ENCODE assay signal across 8 cellular contexts in the genomic region with DNA sequence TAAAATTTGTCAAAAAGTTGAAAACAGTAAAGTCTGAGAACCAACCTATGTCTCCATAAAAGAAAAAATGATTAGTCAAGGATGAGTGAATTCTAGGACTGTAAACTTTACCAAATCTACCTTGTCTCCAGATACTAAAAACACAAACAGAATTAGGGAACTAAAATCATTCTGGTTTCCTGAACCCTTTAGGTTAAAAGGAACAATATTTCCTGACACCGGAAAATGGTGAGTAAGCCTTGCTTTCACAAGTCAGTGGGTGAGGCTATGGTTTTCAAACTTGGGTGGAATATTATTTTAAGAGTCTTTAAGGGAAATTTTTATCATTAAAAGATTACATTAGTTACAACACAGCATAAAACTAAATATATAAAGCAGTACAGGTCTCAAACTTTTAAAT. TPM values are rescaled to one million over a fixed set of nuclear protein-coding genes. Genes with fewer than 3 reads are reported as not detected.
DNase-seq lines count a peak whose midpoint lies in the region; ATAC-seq, FAIRE-seq and TF ChIP-seq lines count a peak whose summit lies in the region.
"Had no signal": no experiment of that assay in that cellular context is flagged by ENCODE, and none has a peak within 500 bp of the region (broad histone marks: within the 10 kb centered on the region; RNA-seq: fewer than 3 reads in every experiment).

No MANE protein-coding gene starts in this region.

- peak overlapping the region; percentile 95 for H3K27ac Mint-ChIP-seq in stimulated activated effector memory CD8-positive, alpha-beta T cell treated with anti-CD3 and anti-CD28 coated beads, Interleukin-12 subunit alpha, Interleukin-12 subunit beta, amount 100 ng/mL, for 72 hours

- H3K9me3 Mint-ChIP-seq in stimulated activated effector memory CD8-positive, alpha-beta T cell treated with anti-CD3 and anti-CD28 coated beads, Interleukin-12 subunit alpha, Interleukin-12 subunit beta, amount 100 ng/mL, for 72 hours = no peaks in the 10 kb centered on the region

- POLR2A ChIA-PET in Panc1 (lab: Charles Lee) (no interaction called here), endothelial cell of umbilical vein (lab: Charles Lee) (no interaction called here)

- H3K4me3 ChIP-seq in Panc1 (ENCODE audit: low read depth in 2 of 2, low read length in 2 of 2) = no peak overlapping the region
- peak overlapping the region in 2 of 3 experiments; percentile 18 to 74 for H3K4me3 ChIP-seq in endothelial cell of umbilical vein (replicated peaks in 1 of 3; ENCODE audit: insufficient read depth in 1 of 3, low read depth in 1 of 3, low read length in 3 of 3)

- H3K9ac ChIP-seq in endothelial cell of umbilical vein (replicated peaks; ENCODE audit: extremely low read depth, insufficient read depth, low read length) = peak overlapping the region; percentile 67

- no peak for TF ChIP-seq CTCF in Panc1 (IDR thresholded peaks at IDR 0.05)
- no peak for TF ChIP-seq CTCF in endothelial cell of umbilical vein (IDR thresholded peaks at IDR 0.05; ENCODE audit: extremely low read depth in 1 of 2, insufficient read depth in 1 of 2, low read depth in 1 of 2, low read length in 2 of 2)

- no peaks in the 10 kb centered on the region for H4K20me1 ChIP-seq in endothelial cell of umbilical vein (replicated peaks; ENCODE audit: control insufficient read depth, extremely low read depth, insufficient read depth, low read length)

- H3K79me2 ChIP-seq in endothelial cell of umbilical vein (ENCODE audit: control insufficient read depth, insufficient read depth, low read length) = peaks cover 1% of the 10 kb centered on the region

- H3K4me3 Mint-ChIP-seq in stimulated activated effector memory CD8-positive, alpha-beta T cell treated with anti-CD3 and anti-CD28 coated beads, Interleukin-12 subunit alpha, Interleukin-12 subunit beta, amount 100 ng/mL, for 72 hours = peak overlapping the region; percentile 96

- H3K36me3 ChIP-seq in Panc1 (ENCODE audit: control insufficient read depth, insufficient read depth, low read length) = peaks cover 2% of the 10 kb centered on the region; the same call in 1 of the 2 replicates
- no peaks in the 10 kb centered on the region for H3K36me3 ChIP-seq in endothelial cell of umbilical vein (ENCODE audit: control insufficient read depth in 2 of 2, extremely low read depth in 1 of 2, insufficient read depth in 2 of 2, low read length in 2 of 2)

- TF ChIP-seq POLR2A in endothelial cell of umbilical vein (IDR thresholded peaks at IDR 0.05; ENCODE audit: low read depth, low read length) = peak; percentile 38

- peaks cover 36% of the 10 kb centered on the region for H3K4me1 ChIP-seq in Panc1 (ENCODE audit: control insufficient read depth, insufficient read depth, low read length)
- peaks cover 37% of the 10 kb centered on the region for H3K4me1 ChIP-seq in endothelial cell of umbilical vein (ENCODE audit: control insufficient read depth, extremely low read depth, insufficient read depth, low read length)

- no peaks in the 10 kb centered on the region for H3K27me3 ChIP-seq in Panc1 (ENCODE audit: control insufficient read depth, insufficient read depth, low read length)
- H3K27me3 ChIP-seq in endothelial cell of umbilical vein (ENCODE audit: control insufficient read depth in 2 of 2, insufficient read depth in 2 of 2, low read length in 2 of 2) = no peaks in the 10 kb centered on the region

- CTCF ChIA-PET in Panc1 (lab: Charles Lee) = no interaction called here
- CTCF ChIA-PET in endothelial cell of umbilical vein (lab: Charles Lee) = interaction anchor here (1.4 to 2.2 kb wide), 3 partner anchors 32 to 94 kb away, joined by 5 to 9 read pairs (median 8); a partner anchor contains a TSS

- peak overlapping the region; percentile 34 for H2AFZ ChIP-seq in endothelial cell of umbilical vein (ENCODE audit: low read depth, low read length)

- no peaks in the 10 kb centered on the region for H3K9me1 ChIP-seq in endothelial cell of umbilical vein (replicated peaks; ENCODE audit: control insufficient read depth, extremely low read depth, insufficient read depth, low read length)

- H3K36me3 Mint-ChIP-seq in stimulated activated effector memory CD8-positive, alpha-beta T cell treated with anti-CD3 and anti-CD28 coated beads, Interleukin-12 subunit alpha, Interleukin-12 subunit beta, amount 100 ng/mL, for 72 hours = peaks cover 37% of the 10 kb centered on the region

- DNase-seq in GM18507 (ENCODE audit: extremely low spot score, insufficient read length, low read depth) (no peak), Panc1 (ENCODE audit: low read depth, low spot score) (no peak), endothelial cell of umbilical vein (ENCODE audit: low read depth, low spot score) (peak; percentile 76), NCI-H187 (lab: John Stamatoyannopoulos, UW) (no peak), dedifferentiated amniotic fluid mesenchymal stem cell (ENCODE audit: extremely low spot score) (no peak)
- no peak for DNase-seq in stimulated activated effector memory CD8-positive, alpha-beta T cell treated with anti-CD3 and anti-CD28 coated beads, Interleukin-12 subunit alpha, Interleukin-12 subunit beta, amount 100 ng/mL, for 72 hours (ENCODE audit: low spot score in 2 of 2)
- DNase-seq: foreskin melanocyte had no signal

- FAIRE-seq in GM18507 (lab: Jason Lieb, UNC) = peak; percentile 80
- peak; percentile 67 for FAIRE-seq in endothelial cell of umbilical vein (lab: Jason Lieb, UNC)

- H3K9me3 ChIP-seq in Panc1 (ENCODE audit: control insufficient read depth, insufficient read depth, low read depth, low read length) (no peaks in the 10 kb centered on the region), endothelial cell of umbilical vein (replicated peaks; ENCODE audit: control insufficient read depth, insufficient read depth, low read length) (no peaks in the 10 kb centered on the region)

- ATAC-seq in Panc1 (no peak), HG03196 (IDR thresholded peaks at IDR 0.05; ENCODE audit: unreplicated experiment) (no peak)
- ATAC-seq in stimulated activated effector memory CD8-positive, alpha-beta T cell treated with anti-CD3 and anti-CD28 coated beads, Interleukin-12 subunit alpha, Interleukin-12 subunit beta, amount 100 ng/mL, for 72 hours = no peak

- dilution Hi-C loops in endothelial cell of umbilical vein (cut with MboI; ENCODE audit: extremely low pct_ligation_motif_present, low sequenced_read_pairs) = no loop called here

- in situ Hi-C loops in Panc1 (cut with HindIII; ENCODE audit: low pct_unique_long_range_greater_than_20kb, low sequenced_read_pairs) = no loop called here

- H3K27ac ChIP-seq in Panc1 (ENCODE audit: low read length) (peak overlapping the region; percentile 40), endothelial cell of umbilical vein (ENCODE audit: insufficient read depth, low read depth, low read length) (peak overlapping the region; percentile 82)

- peaks cover 42% of the 10 kb centered on the region for H3K4me1 Mint-ChIP-seq in stimulated activated effector memory CD8-positive, alpha-beta T cell treated with anti-CD3 and anti-CD28 coated beads, Interleukin-12 subunit alpha, Interleukin-12 subunit beta, amount 100 ng/mL, for 72 hours

- intact Hi-C loops in Panc1 (cut with micrococcal nuclease; ENCODE audit: unreplicated experiment) (no loop called here), endothelial cell of umbilical vein (cut with micrococcal nuclease) (loop anchor here (2.0 kb wide), 1 partner anchor 94 kb away; no protein-coding TSS in a partner anchor)

- peak overlapping the region; percentile 99 for H3K4me2 ChIP-seq in endothelial cell of umbilical vein (ENCODE audit: insufficient read depth, low read length)

- BruUV-seq in Panc1 (replicated peaks; lab: Mats Ljungman, UMichigan) (no TSS peak), endothelial cell of umbilical vein (replicated peaks; lab: Mats Ljungman, UMichigan) (no TSS peak)

RNA-seq across cellular contexts. Expression of a gene that starts 2.4 kb away (rescaled TPM):
- total RNA-seq in Panc1 (2021; ENCODE audit: unreplicated experiment) (19.5 TPM), endothelial cell of umbilical vein (27.1 and 29.4 TPM in 2 replicates)
- polyA plus RNA-seq in Panc1 (2012; ENCODE audit: insufficient read length) = 11.0 TPM
- polyA plus RNA-seq in endothelial cell of umbilical vein = 17.6 and 21.4 TPM in 2 replicates
- polyA plus RNA-seq in endothelial cell of umbilical vein (2011; cell fraction: cytosol; rRNA removed) = 10.9 and 12.7 TPM in 2 replicates
- 68.8 and 75.0 TPM in 2 replicates for polyA plus RNA-seq in endothelial cell of umbilical vein (2011; cell fraction: nucleus; rRNA removed)
- polyA plus RNA-seq in endothelial cell of umbilical vein (2012) = 12.7 and 15.2 TPM in 2 replicates
- polyA minus RNA-seq in endothelial cell of umbilical vein = 89.1 and 94.6 TPM in 2 replicates
- 18.1 TPM for polyA minus RNA-seq in endothelial cell of umbilical vein (2011; cell fraction: cytosol; rRNA and poly(A)+ RNA removed)
- polyA minus RNA-seq in endothelial cell of umbilical vein (2011; cell fraction: nucleus; rRNA and poly(A)+ RNA removed) = 73.6 and 106 TPM in 2 replicates

RNA-seq across cellular contexts. Expression of a gene that starts 7.8 kb away (rescaled TPM):
- total RNA-seq in Panc1 (2021; ENCODE audit: unreplicated experiment) (306 TPM), endothelial cell of umbilical vein (215 and 225 TPM in 2 replicates)
- polyA plus RNA-seq in Panc1 (2012; ENCODE audit: insufficient read length) = 308 TPM
- polyA plus RNA-seq in endothelial cell of umbilical vein = 708 and 710 TPM in 2 replicates
- 622 and 785 TPM in 2 replicates for polyA plus RNA-seq in endothelial cell of umbilical vein (2011; cell fraction: cytosol; rRNA removed)
- polyA plus RNA-seq in endothelial cell of umbilical vein (2011; cell fraction: nucleus; rRNA removed) = 193 and 217 TPM in 2 replicates
- 280 and 439 TPM in 2 replicates for polyA plus RNA-seq in endothelial cell of umbilical vein (2012)
- polyA minus RNA-seq in endothelial cell of umbilical vein = 216 and 233 TPM in 2 replicates
- 102 TPM for polyA minus RNA-seq in endothelial cell of umbilical vein (2011; cell fraction: cytosol; rRNA and poly(A)+ RNA removed)
- polyA minus RNA-seq in endothelial cell of umbilical vein (2011; cell fraction: nucleus; rRNA and poly(A)+ RNA removed) = 29.0 and 45.2 TPM in 2 replicates

RNA-seq across cellular contexts. Expression of a gene that starts 7.9 kb away (rescaled TPM):
- 0.05 TPM for total RNA-seq in Panc1 (2021; ENCODE audit: unreplicated experiment)
- not detected for polyA plus RNA-seq in Panc1 (2012; ENCODE audit: insufficient read length)
- total RNA-seq in endothelial cell of umbilical vein = not detected in 2 replicates
- not detected in 2 replicates for polyA plus RNA-seq in endothelial cell of umbilical vein
- not detected in 2 replicates for polyA plus RNA-seq in endothelial cell of umbilical vein (2011; cell fraction: cytosol; rRNA removed)
- not detected in 2 replicates for polyA plus RNA-seq in endothelial cell of umbilical vein (2011; cell fraction: nucleus; rRNA removed)
- polyA plus RNA-seq in endothelial cell of umbilical vein (2012) = not detected in 2 replicates
- polyA minus RNA-seq in endothelial cell of umbilical vein = not detected in 2 replicates
- polyA minus RNA-seq in endothelial cell of umbilical vein (2011; cell fraction: cytosol; rRNA and poly(A)+ RNA removed) = not detected
- not detected in 2 replicates for polyA minus RNA-seq in endothelial cell of umbilical vein (2011; cell fraction: nucleus; rRNA and poly(A)+ RNA removed)

RNA-seq across cellular contexts. Expression of a gene that starts 31.8 kb away (rescaled TPM):
- total RNA-seq in Panc1 (2021; ENCODE audit: unreplicated experiment) = 58.5 TPM
- 76.3 TPM for polyA plus RNA-seq in Panc1 (2012; ENCODE audit: insufficient read length)
- 44.0 and 49.3 TPM in 2 replicates for total RNA-seq in endothelial cell of umbilical vein
- 51.3 and 69.2 TPM in 2 replicates for polyA plus RNA-seq in endothelial cell of umbilical vein
- 39.7 and 42.6 TPM in 2 replicates for polyA plus RNA-seq in endothelial cell of umbilical vein (2011; cell fraction: cytosol; rRNA removed)
- 132 and 154 TPM in 2 replicates for polyA plus RNA-seq in endothelial cell of umbilical vein (2011; cell fraction: nucleus; rRNA removed)
- 26.3 and 27.1 TPM in 2 replicates for polyA plus RNA-seq in endothelial cell of umbilical vein (2012)
- 21.6 and 32.4 TPM in 2 replicates for polyA minus RNA-seq in endothelial cell of umbilical vein
- 20.3 TPM for polyA minus RNA-seq in endothelial cell of umbilical vein (2011; cell fraction: cytosol; rRNA and poly(A)+ RNA removed)
- 17.9 and 22.1 TPM in 2 replicates for polyA minus RNA-seq in endothelial cell of umbilical vein (2011; cell fraction: nucleus; rRNA and poly(A)+ RNA removed)

Comparison
In these comparisons a context has a peak if more than half of its experiments do, and no peak if none do; other contexts are left out.
1. H3K4me3 ChIP-seq: peak in endothelial cell of umbilical vein (2 of 3); none in Panc1 (0 of 2).